19 cellular contexts compared by ENCODE assay signal in the genomic region with DNA sequence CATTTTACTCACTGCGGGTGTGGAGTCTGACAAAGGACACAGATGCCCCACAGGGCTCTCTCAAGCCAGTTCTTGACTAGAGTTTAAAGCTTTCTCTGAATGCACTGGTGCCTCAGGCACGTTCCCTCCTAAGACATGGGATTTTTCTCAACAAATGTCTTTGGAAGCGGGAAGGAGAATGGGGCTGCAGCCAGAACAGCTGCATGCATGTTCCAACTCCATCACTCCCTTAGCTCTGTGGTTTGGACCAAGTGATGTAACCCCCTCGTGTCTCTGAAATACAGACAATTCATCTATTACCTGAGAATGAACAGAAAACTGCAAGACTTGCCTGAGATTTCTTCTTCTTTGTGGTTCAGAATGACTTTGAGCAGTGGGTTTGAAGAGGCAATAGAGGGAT.
"Had no signal": no experiment of that assay in that cellular context is flagged by ENCODE, and none has a peak within 500 bp of the region (broad histone marks: within the 10 kb centered on the region; RNA-seq: fewer than 3 reads in every experiment).

No MANE protein-coding gene starts in this region.

- H3K4me3 ChIP-seq: dorsolateral prefrontal cortex, lower lobe of right lung, pancreas, suprapubic skin, vagina had no signal

- H3K4me3 Mint-ChIP-seq: memory B cell; natural killer cell; neural crest cell; stimulated activated naive CD8-positive, alpha-beta T cell treated with anti-CD3 and anti-CD28 coated beads, Interleukin-15, amount 100 ng/mL, for 72 hours had no signal

- H3K9me3 ChIP-seq: lower lobe of right lung, neutrophil, pancreas, suprapubic skin, vagina had no signal

- H3K36me3 Mint-ChIP-seq: memory B cell, natural killer cell had no signal

- H3K27me3 ChIP-seq: dorsolateral prefrontal cortex, neutrophil, pancreas, suprapubic skin, vagina had no signal

- H3K9me3 Mint-ChIP-seq: memory B cell had no signal

- ATAC-seq: left lobe of liver; lower lobe of right lung; natural killer cell; pancreas; stimulated activated naive CD8-positive, alpha-beta T cell treated with anti-CD3 and anti-CD28 coated beads, Interleukin-15, amount 100 ng/mL, for 72 hours had no signal

- H3K27ac ChIP-seq: dorsolateral prefrontal cortex, lower lobe of right lung, neutrophil, pancreas, suprapubic skin, vagina had no signal

- H3K4me1 ChIP-seq: lower lobe of right lung, pancreas, suprapubic skin, vagina had no signal

- H3K36me3 ChIP-seq: lower lobe of right lung, neutrophil, pancreas, suprapubic skin, vagina had no signal

- H3K27ac Mint-ChIP-seq: memory B cell, natural killer cell had no signal

- DNase-seq: central memory CD4-positive, alpha-beta T cell; dorsolateral prefrontal cortex; effector CD4-positive, alpha-beta T cell; kidney; lower lobe of right lung; natural killer cell; pancreas; small intestine; stimulated activated CD4-positive, alpha-beta T cell treated with anti-CD3 and anti-CD28 coated beads, Interleukin-1b, Interleukin-23, amount 100 ng/mL, for 48 hours; stimulated activated CD4-positive, alpha-beta T cell treated with anti-CD3 and anti-CD28 coated beads, Interleukin-4, amount 100 ng/mL, for 1 hour; stimulated activated CD8-positive, alpha-beta memory T cell treated with anti-CD3 and anti-CD28 coated beads, Interleukin-4, amount 100 ng/mL, for 48 hours; stimulated activated naive CD4-positive, alpha-beta T cell; stimulated activated naive CD8-positive, alpha-beta T cell treated with anti-CD3 and anti-CD28 coated beads, Interleukin-15, amount 100 ng/mL, for 72 hours had no signal

- H3K4me1 Mint-ChIP-seq: memory B cell; natural killer cell; stimulated activated naive CD8-positive, alpha-beta T cell treated with anti-CD3 and anti-CD28 coated beads, Interleukin-15, amount 100 ng/mL, for 72 hours had no signal
